Comparison of ENCODE assay signal across 14 cellular contexts in genomic region chr1:90724926-90725325, GRCh38. TPM values are rescaled to one million over a fixed set of nuclear protein-coding genes. Genes with fewer than 3 reads are reported as not detected.
DNase-seq lines count a peak whose midpoint lies in the region; ATAC-seq and TF ChIP-seq lines count a peak whose summit lies in the region.
"Had no signal": no experiment of that assay in that cellular context is flagged by ENCODE, and none has a peak within 500 bp of the region (broad histone marks: within the 10 kb centered on the region; RNA-seq: fewer than 3 reads in every experiment).

No MANE protein-coding gene starts in this region.

- H3K36me3 Mint-ChIP-seq in activated T-helper 17 cell treated with anti-CD3 and anti-CD28 coated beads, Interleukin-2, amount 50 U/mL, for 72 hours (ENCODE audit: low read depth): peaks cover 24% of the 10 kb centered on the region
- peaks cover 7% of the 10 kb centered on the region for H3K36me3 Mint-ChIP-seq in activated T-helper 1 cell treated with anti-CD3 and anti-CD28 coated beads, Interleukin-12 subunit alpha, Interleukin-12 subunit beta, Interleukin-2, Interleukin-4 antibody, amounts not matched to agents 30 ng/mL and 10 ng/mL and 1 ng/mL, durations not matched to agents 14 hours and 24 hours and 36 hours (ENCODE audit: low read depth)

- peaks cover 22% of the 10 kb centered on the region for H3K4me1 Mint-ChIP-seq in activated T-helper 17 cell treated with anti-CD3 and anti-CD28 coated beads, Interleukin-2, amount 50 U/mL, for 72 hours
- H3K4me1 Mint-ChIP-seq in activated T-helper 1 cell treated with anti-CD3 and anti-CD28 coated beads, Interleukin-12 subunit alpha, Interleukin-12 subunit beta, Interleukin-2, Interleukin-4 antibody, amounts not matched to agents 30 ng/mL and 10 ng/mL and 1 ng/mL, durations not matched to agents 14 hours and 24 hours and 36 hours (ENCODE audit: low read depth): peaks cover 54% of the 10 kb centered on the region

- no peaks in the 10 kb centered on the region for H3K36me3 ChIP-seq in cardiac muscle cell
- no peaks in the 10 kb centered on the region for H3K36me3 ChIP-seq in mesenchymal stem cell (ENCODE audit: control insufficient read depth in 1 of 2, insufficient read depth in 2 of 2, low read depth in 1 of 2, low read length in 2 of 2)
- H3K36me3 ChIP-seq in suprapubic skin: no peaks in the 10 kb centered on the region
- no peaks in the 10 kb centered on the region for H3K36me3 ChIP-seq in stomach
- H3K36me3 ChIP-seq: adrenal gland; BLaER1 treated with 17β-estradiol and CSF1 and Interleukin-3, amounts not matched to agents 10 nM and 100 nM had no signal

- H3K4me1 ChIP-seq in cardiac muscle cell (ENCODE audit: low read depth) (peaks cover 10% of the 10 kb centered on the region), mesenchymal stem cell (ENCODE audit: control insufficient read depth, insufficient read depth, low read depth, low read length) (peaks cover 24% of the 10 kb centered on the region), suprapubic skin (peaks cover 52% of the 10 kb centered on the region), stomach (peaks cover 28 to 69% (median 52%) of the 10 kb centered on the region in 4 donors)

- H3K27ac ChIP-seq in cardiac muscle cell (no peak overlapping the region), mesenchymal stem cell (ENCODE audit: low read length, poor library complexity, severe bottlenecking) (no peak overlapping the region), suprapubic skin (no peak overlapping the region), stomach (no peak overlapping the region)
- H3K27ac ChIP-seq: adrenal gland; BLaER1 treated with 17β-estradiol and CSF1 and Interleukin-3, amounts not matched to agents 10 nM and 100 nM had no signal

- no peak overlapping the region for H2BK120ac ChIP-seq in mesenchymal stem cell (ENCODE audit: low read depth, low read length)

- under 1% methylated on average over 26 of the region's 28 CpGs for WGBS in mesenchymal stem cell
- WGBS in suprapubic skin: 18% methylated on average over 14 of the region's 28 CpGs
- WGBS in stomach, 5 donors: 8 to 13% (median 12%) methylated on average over 27 to 28 of the region's 28 CpGs

- H3K9me3 Mint-ChIP-seq in activated T-helper 17 cell treated with anti-CD3 and anti-CD28 coated beads, Interleukin-2, amount 50 U/mL, for 72 hours: no peaks in the 10 kb centered on the region
- H3K9me3 Mint-ChIP-seq in activated T-helper 1 cell treated with anti-CD3 and anti-CD28 coated beads, Interleukin-12 subunit alpha, Interleukin-12 subunit beta, Interleukin-2, Interleukin-4 antibody, amounts not matched to agents 30 ng/mL and 10 ng/mL and 1 ng/mL, durations not matched to agents 14 hours and 24 hours and 36 hours: peaks cover 10% of the 10 kb centered on the region

- H3K27me3 Mint-ChIP-seq in activated T-helper 17 cell treated with anti-CD3 and anti-CD28 coated beads, Interleukin-2, amount 50 U/mL, for 72 hours: peaks cover 93% of the 10 kb centered on the region
- peaks cover 93% of the 10 kb centered on the region for H3K27me3 Mint-ChIP-seq in activated T-helper 1 cell treated with anti-CD3 and anti-CD28 coated beads, Interleukin-12 subunit alpha, Interleukin-12 subunit beta, Interleukin-2, Interleukin-4 antibody, amounts not matched to agents 30 ng/mL and 10 ng/mL and 1 ng/mL, durations not matched to agents 14 hours and 24 hours and 36 hours (ENCODE audit: insufficient read depth)

- H3K79me1 ChIP-seq in mesenchymal stem cell (replicated peaks; ENCODE audit: low read length, poor library complexity, severe bottlenecking): no peaks in the 10 kb centered on the region

- H3K14ac ChIP-seq in mesenchymal stem cell (ENCODE audit: low read length in 2 of 2): no peak overlapping the region

- no peak overlapping the region for H3K9ac ChIP-seq in mesenchymal stem cell (ENCODE audit: low read length)
- H3K9ac ChIP-seq: BLaER1 treated with 17β-estradiol and CSF1 and Interleukin-3, amounts not matched to agents 10 nM and 100 nM had no signal

- H3K23ac ChIP-seq in mesenchymal stem cell (ENCODE audit: low read length in 2 of 2): peak overlapping the region in 1 of 2 experiments; percentile 50

- ATAC-seq in left ventricle myocardium superior (no peak), HG03280 (IDR thresholded peaks at IDR 0.05; ENCODE audit: unreplicated experiment) (no peak)
- no peak for ATAC-seq in activated T-helper 17 cell treated with anti-CD3 and anti-CD28 coated beads, Interleukin-2, amount 50 U/mL, for 72 hours (replicated peaks)

- no peak overlapping the region for H3K4ac ChIP-seq in mesenchymal stem cell (ENCODE audit: low read depth in 1 of 2, low read length in 2 of 2)

- H3K4me2 ChIP-seq in mesenchymal stem cell (ENCODE audit: low read length, poor library complexity, severe bottlenecking): peak overlapping the region; percentile 70
- H3K4me2 ChIP-seq: BLaER1 treated with 17β-estradiol and CSF1 and Interleukin-3, amounts not matched to agents 10 nM and 100 nM had no signal

- TF ChIP-seq EP300 in suprapubic skin (IDR thresholded peaks at IDR 0.05) (no peak), stomach (IDR thresholded peaks at IDR 0.05) (no peak)

- no peak overlapping the region for H2BK5ac ChIP-seq in mesenchymal stem cell (ENCODE audit: low read depth, low read length, poor library complexity, severe bottlenecking)

- no peak overlapping the region for H2AK5ac ChIP-seq in mesenchymal stem cell (ENCODE audit: low read length, severe bottlenecking)

- no peak overlapping the region for H4K8ac ChIP-seq in mesenchymal stem cell (ENCODE audit: low read length)

- H2BK15ac ChIP-seq in mesenchymal stem cell (ENCODE audit: low read depth, poor library complexity, severe bottlenecking): no peak overlapping the region

- H4K91ac ChIP-seq in mesenchymal stem cell (ENCODE audit: low read length): no peak overlapping the region

- no peak for TF ChIP-seq CTCF in cardiac muscle cell (IDR thresholded peaks at IDR 0.05; ENCODE audit: low read depth, low read length)
- TF ChIP-seq CTCF in suprapubic skin (IDR thresholded peaks at IDR 0.05): no peak
- TF ChIP-seq CTCF in stomach (IDR thresholded peaks at IDR 0.05): no peak

- H3K9me3 ChIP-seq in cardiac muscle cell (ENCODE audit: low read depth): no peaks in the 10 kb centered on the region
- no peaks in the 10 kb centered on the region for H3K9me3 ChIP-seq in mesenchymal stem cell (ENCODE audit: control insufficient read depth, low read length)
- H3K9me3 ChIP-seq in suprapubic skin: no peaks in the 10 kb centered on the region
- peaks cover 0 to 44% (median 6%) of the 10 kb centered on the region in 4 donors for H3K9me3 ChIP-seq in stomach
- H3K9me3 ChIP-seq: adrenal gland had no signal

- H3K4me3 Mint-ChIP-seq in activated T-helper 17 cell treated with anti-CD3 and anti-CD28 coated beads, Interleukin-2, amount 50 U/mL, for 72 hours: peak overlapping the region; percentile 49
- no peak overlapping the region for H3K4me3 Mint-ChIP-seq in activated T-helper 1 cell treated with anti-CD3 and anti-CD28 coated beads, Interleukin-12 subunit alpha, Interleukin-12 subunit beta, Interleukin-2, Interleukin-4 antibody, amounts not matched to agents 30 ng/mL and 10 ng/mL and 1 ng/mL, durations not matched to agents 14 hours and 24 hours and 36 hours

- H3K4me3 ChIP-seq in cardiac muscle cell (peak overlapping the region; percentile 31), mesenchymal stem cell (ENCODE audit: insufficient read depth in 1 of 2, low read depth in 1 of 2, low read length in 2 of 2) (peak overlapping the region in 1 of 2 experiments; percentile 73), suprapubic skin (peak overlapping the region; percentile 35), stomach (peak overlapping the region in 2 of 4 donors; percentile 23 to 40)
- H3K4me3 ChIP-seq: BLaER1 treated with 17β-estradiol and CSF1 and Interleukin-3, amounts not matched to agents 10 nM and 100 nM had no signal

- TF ChIP-seq POLR2A in suprapubic skin (IDR thresholded peaks at IDR 0.05) (no peak), stomach (IDR thresholded peaks at IDR 0.05) (no peak)

- H2AFZ ChIP-seq in mesenchymal stem cell (ENCODE audit: low read depth, low read length): peak overlapping the region; percentile 10

- intact Hi-C loops in left ventricle myocardium superior (cut with micrococcal nuclease) (loop anchor here (10.0 kb wide), 1 partner anchor 240 kb away; no protein-coding TSS in a partner anchor), stomach (cut with DNase I; ENCODE audit: low total_unique reads) (no loop called here)
- intact Hi-C loops in activated T-helper 1 cell treated with anti-CD3 and anti-CD28 coated beads, Interleukin-12 subunit alpha, Interleukin-12 subunit beta, Interleukin-2, Interleukin-4 antibody, amounts not matched to agents 30 ng/mL and 10 ng/mL and 1 ng/mL, durations not matched to agents 14 hours and 24 hours and 36 hours (cut with micrococcal nuclease): loop anchor here (1.0 to 10.0 kb wide), 3 partner anchors 18 to 680 kb away; partner anchors contain the start of genes HFM1 and ZNF644

- H2BK12ac ChIP-seq in mesenchymal stem cell (ENCODE audit: low read length in 2 of 2): no peak overlapping the region

- no peak for DNase-seq in cardiac muscle cell (ENCODE audit: low read depth in 1 of 2, low spot score in 1 of 2)
- DNase-seq in left ventricle myocardium superior: no peak
- DNase-seq in mesenchymal stem cell: no peak
- DNase-seq in suprapubic skin (ENCODE audit: low spot score in 2 of 2): no peak
- no peak for DNase-seq in activated T-helper 1 cell treated with anti-CD3 and anti-CD28 coated beads, Interleukin-12 subunit alpha, Interleukin-12 subunit beta, Interleukin-2, Interleukin-4 antibody, amounts not matched to agents 30 ng/mL and 10 ng/mL and 1 ng/mL, durations not matched to agents 14 hours and 24 hours and 36 hours (ENCODE audit: low spot score)
- DNase-seq in stomach: no peak
- DNase-seq: adrenal gland, IMR-90, islet precursor cell, RPMI8226 had no signal

- no peak overlapping the region for H3K18ac ChIP-seq in mesenchymal stem cell (ENCODE audit: low read depth in 1 of 2, low read length in 2 of 2)

- no peak overlapping the region for H3K27ac Mint-ChIP-seq in activated T-helper 17 cell treated with anti-CD3 and anti-CD28 coated beads, Interleukin-2, amount 50 U/mL, for 72 hours
- no peak overlapping the region for H3K27ac Mint-ChIP-seq in activated T-helper 1 cell treated with anti-CD3 and anti-CD28 coated beads, Interleukin-12 subunit alpha, Interleukin-12 subunit beta, Interleukin-2, Interleukin-4 antibody, amounts not matched to agents 30 ng/mL and 10 ng/mL and 1 ng/mL, durations not matched to agents 14 hours and 24 hours and 36 hours

- peaks cover 100% of the 10 kb centered on the region for H3K27me3 ChIP-seq in cardiac muscle cell
- peaks cover 92 to 99% of the 10 kb centered on the region in 2 experiments for H3K27me3 ChIP-seq in mesenchymal stem cell (ENCODE audit: control insufficient read depth in 1 of 2, insufficient read depth in 1 of 2, low read length in 2 of 2)
- H3K27me3 ChIP-seq in suprapubic skin: peaks cover 100% of the 10 kb centered on the region
- peaks cover 49 to 100% (median 94%) of the 10 kb centered on the region in 3 donors for H3K27me3 ChIP-seq in stomach

RNA-seq across cellular contexts. Expression of gene BARHL2, which starts 7.8 kb away (rescaled TPM):
- total RNA-seq in cardiac muscle cell: not detected in 2 replicates
- polyA plus RNA-seq in cardiac muscle cell: not detected in 2 replicates
- not detected for total RNA-seq in left ventricle myocardium superior
- total RNA-seq in activated T-helper 17 cell treated with anti-CD3 and anti-CD28 coated beads, Interleukin-2, amount 50 U/mL, for 72 hours: not detected
- polyA plus RNA-seq in mesenchymal stem cell (2013, experiment 1 of 2): not detected
- polyA plus RNA-seq in mesenchymal stem cell (2013, experiment 2 of 2): not detected
- total RNA-seq in suprapubic skin: not detected
- not detected in 2 replicates for total RNA-seq in activated T-helper 1 cell treated with anti-CD3 and anti-CD28 coated beads, Interleukin-12 subunit alpha, Interleukin-12 subunit beta, Interleukin-2, Interleukin-4 antibody, amounts not matched to agents 30 ng/mL and 10 ng/mL and 1 ng/mL, durations not matched to agents 14 hours and 24 hours and 36 hours
- total RNA-seq in stomach: not detected
- not detected for polyA plus RNA-seq in stomach
- total RNA-seq: adrenal gland, IMR-90, pulmonary artery endothelial cell had no signal
- polyA plus RNA-seq: adrenal gland, IMR-90 had no signal
